Comparison of ENCODE assay signal across 20 cellular contexts in genomic region chr12:62694632-62695031, GRCh38.
DNase-seq lines count a peak whose midpoint lies in the region; ATAC-seq, FAIRE-seq and TF ChIP-seq lines count a peak whose summit lies in the region.
"Had no signal": no experiment of that assay in that cellular context is flagged by ENCODE, and none has a peak within 500 bp of the region (broad histone marks: within the 10 kb centered on the region; RNA-seq: fewer than 3 reads in every experiment).

No MANE protein-coding gene starts in this region.

- peaks cover 0 to under 1% (median under 1%) of the 10 kb centered on the region in 4 donors for H3K4me1 ChIP-seq in right lobe of liver
- H3K4me1 ChIP-seq: gastrocnemius medialis had no signal

- no peak for TF ChIP-seq CTCF in right lobe of liver (IDR thresholded peaks at IDR 0.05)

- ATAC-seq in GM18867 (IDR thresholded peaks at IDR 0.05; ENCODE audit: unreplicated experiment) (peak; percentile 83), GM19468 (IDR thresholded peaks at IDR 0.05; ENCODE audit: extremely low read depth, unreplicated experiment) (peak; percentile 11), HG02840 (IDR thresholded peaks at IDR 0.05; ENCODE audit: low FRiP score, unreplicated experiment) (peak; percentile 61), HG03520 (IDR thresholded peaks at IDR 0.05; ENCODE audit: unreplicated experiment) (peak; percentile 75), right lobe of liver (no peak)
- ATAC-seq: CD8-positive, alpha-beta T cell; gastrocnemius medialis; PC-3 had no signal

- H3K36me3 ChIP-seq in right lobe of liver: no peaks in the 10 kb centered on the region
- H3K36me3 ChIP-seq: gastrocnemius medialis, SJSA1 had no signal

- WGBS in right lobe of liver (ENCODE audit: insufficient coverage, low coverage, low lambda C conversion rate, missing lambda C conversion rate): 96% methylated on average over 3 of the region's 3 CpGs

- intact Hi-C loops in right lobe of liver (cut with DNase I): no loop called here

- TF ChIP-seq POLR2A in right lobe of liver (IDR thresholded peaks at IDR 0.05): no peak

- no peak overlapping the region for H3K27ac ChIP-seq in right lobe of liver
- H3K27ac ChIP-seq: gastrocnemius medialis, SJSA1, skin epidermis had no signal

- H3K9me3 ChIP-seq in right lobe of liver: no peaks in the 10 kb centered on the region
- H3K9me3 ChIP-seq: gastrocnemius medialis, SJSA1 had no signal

- no peak for FAIRE-seq in frontal cortex (lab: Jason Lieb, UNC)

- no peaks in the 10 kb centered on the region for H3K27me3 ChIP-seq in right lobe of liver
- H3K27me3 ChIP-seq: gastrocnemius medialis, SJSA1 had no signal

- H3K4me3 ChIP-seq in right lobe of liver: no peak overlapping the region
- H3K4me3 ChIP-seq: gastrocnemius medialis, SJSA1, skin epidermis had no signal

- DNase-seq in superior temporal gyrus (ENCODE audit: extremely low spot score) (no peak), right lobe of liver (no peak), frontal cortex (ENCODE audit: low spot score in 2 of 2) (no peak)
- no peak for DNase-seq in activated CD4-positive, CD25-positive, alpha-beta regulatory T cell treated with anti-CD3 and anti-CD28 coated beads, Interleukin-2, amount 50 U/mL, for 72 hours
- DNase-seq: CD8-positive, alpha-beta T cell; DND-41; gastrocnemius medialis; kidney glomerular epithelial cell; NCI-H146; NCI-H774; PC-3; posterior cingulate gyrus; stimulated activated CD4-positive, alpha-beta T cell treated with anti-CD3 and anti-CD28 coated beads, Interleukin-4, amount 100 ng/mL, for 1 hour; substantia nigra had no signal

Comparison
In these comparisons a context has a peak if more than half of its experiments do, and no peak if none do; other contexts are left out.
1. ATAC-seq: peak in GM18867 (single experiment), GM19468 (single experiment), HG02840 (single experiment) and HG03520 (single experiment); none in right lobe of liver (0 of 4).